15 cellular contexts compared by ENCODE assay signal in the genomic region with DNA sequence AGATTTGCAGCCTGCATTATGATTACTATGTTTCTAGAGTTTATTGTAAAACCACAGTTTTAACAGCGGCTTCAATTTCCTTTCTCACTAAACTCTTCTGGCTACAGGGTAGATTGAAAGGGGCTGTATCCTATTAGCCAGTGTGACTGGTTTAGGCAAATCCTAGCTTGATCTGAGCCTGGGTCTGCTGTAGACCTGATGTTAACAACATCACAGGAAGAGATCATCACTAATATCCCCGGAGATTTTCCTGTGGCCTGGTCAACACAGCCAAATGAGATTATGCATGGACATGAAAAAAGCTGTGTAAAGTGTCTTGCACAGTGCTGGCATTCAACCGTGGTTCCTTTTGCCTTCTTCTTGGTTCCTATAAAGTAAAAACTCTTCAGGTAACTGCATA.
"Had no signal": no experiment of that assay in that cellular context is flagged by ENCODE, and none has a peak within 500 bp of the region (broad histone marks: within the 10 kb centered on the region; RNA-seq: fewer than 3 reads in every experiment).

No MANE protein-coding gene starts in this region.

- H3K27me3 Mint-ChIP-seq: activated naive CD4-positive, alpha-beta T cell treated with anti-CD3 and anti-CD28 coated beads, Interleukin-2, amount 50 U/mL, for 24 hours; activated T-cell treated with anti-CD3 and anti-CD28 coated beads, Interleukin-2, amount 50 U/mL, for 24 hours; naive thymus-derived CD8-positive, alpha-beta T cell had no signal

- H3K4me1 ChIP-seq: prostate gland had no signal

- H3K27ac Mint-ChIP-seq: activated naive CD4-positive, alpha-beta T cell treated with anti-CD3 and anti-CD28 coated beads, Interleukin-2, amount 50 U/mL, for 24 hours; activated T-cell treated with anti-CD3 and anti-CD28 coated beads, Interleukin-2, amount 50 U/mL, for 24 hours had no signal

- H3K36me3 ChIP-seq: prostate gland had no signal

- H3K27me3 ChIP-seq: tibial nerve had no signal

- H3K4me1 Mint-ChIP-seq: activated naive CD4-positive, alpha-beta T cell treated with anti-CD3 and anti-CD28 coated beads, Interleukin-2, amount 50 U/mL, for 24 hours had no signal

- H3K9me3 Mint-ChIP-seq: activated naive CD4-positive, alpha-beta T cell treated with anti-CD3 and anti-CD28 coated beads, Interleukin-2, amount 50 U/mL, for 24 hours; activated T-cell treated with anti-CD3 and anti-CD28 coated beads, Interleukin-2, amount 50 U/mL, for 24 hours; naive thymus-derived CD8-positive, alpha-beta T cell had no signal

- DNase-seq: activated effector memory CD4-positive, alpha-beta T cell treated with Interleukin-2 at 50 U/mL for 16 hours; activated T-cell treated with anti-CD3 and anti-CD28 coated beads, Interleukin-2, amount 50 U/mL, for 24 hours; central memory CD4-positive, alpha-beta T cell; effector CD8-positive, alpha-beta T cell; midbrain; naive thymus-derived CD8-positive, alpha-beta T cell; occipital lobe; SHP77; stimulated activated CD4-positive, alpha-beta T cell treated with anti-CD3 and anti-CD28 coated beads, Interleukin-15, amount 100 ng/mL, for 24 hours; stimulated activated CD4-positive, alpha-beta T cell treated with anti-CD3 and anti-CD28 coated beads, Interleukin-4, amount 100 ng/mL, for 4 hours had no signal

- ATAC-seq: activated CD4-positive, CD25-positive, alpha-beta regulatory T cell treated with anti-CD3 and anti-CD28 coated beads, Interleukin-2, amount 50 U/mL, for 24 hours; naive thymus-derived CD8-positive, alpha-beta T cell had no signal

- H3K4me3 ChIP-seq: coronary artery, prostate gland, tibial nerve had no signal

- H3K4me3 Mint-ChIP-seq: activated naive CD4-positive, alpha-beta T cell treated with anti-CD3 and anti-CD28 coated beads, Interleukin-2, amount 50 U/mL, for 24 hours; activated T-cell treated with anti-CD3 and anti-CD28 coated beads, Interleukin-2, amount 50 U/mL, for 24 hours; naive thymus-derived CD8-positive, alpha-beta T cell had no signal

- H3K9me3 ChIP-seq: prostate gland, tibial nerve had no signal
